28 cellular contexts compared by ENCODE assay signal in the genomic region with DNA sequence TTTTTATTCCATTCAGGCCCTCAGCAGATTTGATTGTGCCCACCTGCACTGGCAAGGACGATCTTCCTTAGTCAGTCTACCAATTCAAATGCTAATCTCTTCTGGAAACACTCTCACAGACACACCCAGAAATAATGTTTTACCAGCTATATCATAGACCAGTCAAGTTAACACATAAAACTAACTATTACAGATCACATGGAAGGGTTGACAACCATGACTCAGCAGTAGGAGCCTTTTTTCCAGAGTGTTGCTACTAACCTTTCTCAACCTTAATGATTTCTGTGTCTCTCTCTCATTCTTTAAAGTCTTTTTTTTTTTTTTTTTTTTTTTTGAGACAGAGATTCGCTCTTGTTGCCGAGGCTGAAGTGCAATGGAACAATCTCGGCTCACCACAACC.
DNase-seq lines count a peak whose midpoint lies in the region; ATAC-seq and TF ChIP-seq lines count a peak whose summit lies in the region.
"Had no signal": no experiment of that assay in that cellular context is flagged by ENCODE, and none has a peak within 500 bp of the region (broad histone marks: within the 10 kb centered on the region; RNA-seq: fewer than 3 reads in every experiment).

No MANE protein-coding gene starts in this region.

- H3K27ac ChIP-seq in RWPE2 (ENCODE audit: poor library complexity, severe bottlenecking), result no peak overlapping the region
- H3K27ac ChIP-seq: esophagus squamous epithelium, heart right ventricle, skin epidermis, suprapubic skin, upper lobe of right lung had no signal

- no peaks in the 10 kb centered on the region for H3K9me3 Mint-ChIP-seq in stimulated activated effector memory CD8-positive, alpha-beta T cell treated with anti-CD3 and anti-CD28 coated beads, Interleukin-12 subunit alpha, Interleukin-12 subunit beta, amount 100 ng/mL, for 72 hours
- H3K9me3 Mint-ChIP-seq: CD8-positive, alpha-beta memory T cell; dendritic cell treated with granulocyte-macrophage colony-stimulating factor and Interleukin-4, amounts not matched to agents 40 ng/mL and 50 ng/mL, for 4 days; natural killer cell treated with Interleukin-12 subunit alpha and Interleukin-12 subunit beta and Interleukin-15 and Interleukin-18, amount 100 ng/mL, for 72 hours had no signal

- H3K4me1 ChIP-seq in RWPE2 (ENCODE audit: insufficient read depth, poor library complexity, severe bottlenecking), result no peaks in the 10 kb centered on the region
- H3K4me1 ChIP-seq: esophagus squamous epithelium, HAP-1, suprapubic skin, upper lobe of right lung had no signal

- DNase-seq in EH (ENCODE audit: low read depth) (peak; percentile 9), RWPE2 (ENCODE audit: low spot score) (no peak), fibroblast of the aortic adventitia (ENCODE audit: low read depth) (peak; percentile 6), retinal pigment epithelial cell (ENCODE audit: low read depth) (peak; percentile 19), kidney glomerular epithelial cell (lab: John Stamatoyannopoulos, UW) (no peak), hypothalamus (lab: John Stamatoyannopoulos, UW) (no peak), 8988T (no peak)
- no peak for DNase-seq in stimulated activated effector memory CD8-positive, alpha-beta T cell treated with anti-CD3 and anti-CD28 coated beads, Interleukin-12 subunit alpha, Interleukin-12 subunit beta, amount 100 ng/mL, for 72 hours (ENCODE audit: low spot score in 2 of 2)
- DNase-seq: activated CD8-positive, alpha-beta memory T cell treated with anti-CD3 and anti-CD28 coated beads, Interleukin-2, amount 10 ng/mL, durations not matched to agents 7 days and 5 days; activated gamma-delta T cell treated with Interleukin-2 at 50 U/mL for 16 hours; activated T-cell treated with anti-CD3 and anti-CD28 coated beads, Interleukin-2, amount 50 U/mL, for 48 hours; CD8-positive, alpha-beta memory T cell; central memory CD4-positive, alpha-beta T cell; esophagus squamous epithelium; heart right ventricle; Kasumi-1; MV-4-11; NCI-H446 treated with DMSO at 0.1 percent for 48 hours; occipital lobe; stimulated activated naive CD4-positive, alpha-beta T cell; T-helper 1 cell had no signal

- no peak overlapping the region for H3K4me3 ChIP-seq in RWPE2 (ENCODE audit: severe bottlenecking)
- no peak overlapping the region for H3K4me3 ChIP-seq in fibroblast of the aortic adventitia (ENCODE audit: low read depth, low read length)
- no peak overlapping the region for H3K4me3 ChIP-seq in retinal pigment epithelial cell (ENCODE audit: low read length)
- H3K4me3 ChIP-seq: esophagus squamous epithelium, HAP-1, heart right ventricle, lung, skin epidermis, suprapubic skin, upper lobe of right lung had no signal

- H3K36me3 Mint-ChIP-seq in stimulated activated effector memory CD8-positive, alpha-beta T cell treated with anti-CD3 and anti-CD28 coated beads, Interleukin-12 subunit alpha, Interleukin-12 subunit beta, amount 100 ng/mL, for 72 hours, result no peaks in the 10 kb centered on the region
- H3K36me3 Mint-ChIP-seq: activated CD8-positive, alpha-beta memory T cell treated with anti-CD3 and anti-CD28 coated beads, Interleukin-2, amount 10 ng/mL, durations not matched to agents 7 days and 5 days; CD8-positive, alpha-beta memory T cell; natural killer cell treated with Interleukin-12 subunit alpha and Interleukin-12 subunit beta and Interleukin-15 and Interleukin-18, amount 100 ng/mL, for 72 hours had no signal

- no peak overlapping the region for H3K4me3 Mint-ChIP-seq in stimulated activated effector memory CD8-positive, alpha-beta T cell treated with anti-CD3 and anti-CD28 coated beads, Interleukin-12 subunit alpha, Interleukin-12 subunit beta, amount 100 ng/mL, for 72 hours
- H3K4me3 Mint-ChIP-seq: activated CD8-positive, alpha-beta memory T cell treated with anti-CD3 and anti-CD28 coated beads, Interleukin-2, amount 10 ng/mL, durations not matched to agents 7 days and 5 days; CD8-positive, alpha-beta memory T cell; dendritic cell treated with granulocyte-macrophage colony-stimulating factor and Interleukin-4, amounts not matched to agents 40 ng/mL and 50 ng/mL, for 4 days; natural killer cell treated with Interleukin-12 subunit alpha and Interleukin-12 subunit beta and Interleukin-15 and Interleukin-18, amount 100 ng/mL, for 72 hours had no signal

- H3K36me3 ChIP-seq in RWPE2 (ENCODE audit: low read depth), result no peaks in the 10 kb centered on the region
- H3K36me3 ChIP-seq: esophagus squamous epithelium, HAP-1, heart right ventricle, suprapubic skin, upper lobe of right lung had no signal

- H3K4me1 Mint-ChIP-seq in stimulated activated effector memory CD8-positive, alpha-beta T cell treated with anti-CD3 and anti-CD28 coated beads, Interleukin-12 subunit alpha, Interleukin-12 subunit beta, amount 100 ng/mL, for 72 hours, result no peaks in the 10 kb centered on the region
- H3K4me1 Mint-ChIP-seq: activated CD8-positive, alpha-beta memory T cell treated with anti-CD3 and anti-CD28 coated beads, Interleukin-2, amount 10 ng/mL, durations not matched to agents 7 days and 5 days; CD8-positive, alpha-beta memory T cell had no signal

- TF ChIP-seq CTCF in RWPE2 (IDR thresholded peaks at IDR 0.05; ENCODE audit: poor library complexity, severe bottlenecking) (no peak), fibroblast of the aortic adventitia (IDR thresholded peaks at IDR 0.05; ENCODE audit: insufficient read depth, low read length) (no peak), retinal pigment epithelial cell (conservative IDR thresholded peaks at IDR 0.05; ENCODE audit: low read depth, low read length) (no peak)

- no peaks in the 10 kb centered on the region for H3K9me3 ChIP-seq in RWPE2 (ENCODE audit: severe bottlenecking)
- H3K9me3 ChIP-seq: esophagus squamous epithelium, HAP-1, suprapubic skin, upper lobe of right lung had no signal

- ATAC-seq in RWPE2 (ENCODE audit: low read depth), result 0 out of 3 replicates have a peak, but pooled peaks have one; percentile 55
- ATAC-seq in stimulated activated effector memory CD8-positive, alpha-beta T cell treated with anti-CD3 and anti-CD28 coated beads, Interleukin-12 subunit alpha, Interleukin-12 subunit beta, amount 100 ng/mL, for 72 hours, result no peak
- ATAC-seq: activated CD8-positive, alpha-beta memory T cell treated with anti-CD3 and anti-CD28 coated beads, Interleukin-2, amount 10 ng/mL, durations not matched to agents 7 days and 5 days; heart right ventricle; natural killer cell treated with Interleukin-12 subunit alpha and Interleukin-12 subunit beta and Interleukin-15 and Interleukin-18, amount 100 ng/mL, for 72 hours; upper lobe of right lung had no signal

- H3K27ac Mint-ChIP-seq in stimulated activated effector memory CD8-positive, alpha-beta T cell treated with anti-CD3 and anti-CD28 coated beads, Interleukin-12 subunit alpha, Interleukin-12 subunit beta, amount 100 ng/mL, for 72 hours, result no peak overlapping the region
- H3K27ac Mint-ChIP-seq: activated CD8-positive, alpha-beta memory T cell treated with anti-CD3 and anti-CD28 coated beads, Interleukin-2, amount 10 ng/mL, durations not matched to agents 7 days and 5 days; CD8-positive, alpha-beta memory T cell; dendritic cell treated with granulocyte-macrophage colony-stimulating factor and Interleukin-4, amounts not matched to agents 40 ng/mL and 50 ng/mL, for 4 days; natural killer cell treated with Interleukin-12 subunit alpha and Interleukin-12 subunit beta and Interleukin-15 and Interleukin-18, amount 100 ng/mL, for 72 hours had no signal

- H3K27me3 ChIP-seq in RWPE2 (ENCODE audit: insufficient read depth, poor library complexity, severe bottlenecking), result no peaks in the 10 kb centered on the region
- H3K27me3 ChIP-seq: esophagus squamous epithelium, heart right ventricle, suprapubic skin, upper lobe of right lung had no signal

Comparison
In these comparisons a context has a peak if more than half of its experiments do, and no peak if none do; other contexts are left out.
1. DNase-seq: peak in EH (single experiment), fibroblast of the aortic adventitia (single experiment) and retinal pigment epithelial cell (single experiment); none in RWPE2 (single experiment), kidney glomerular epithelial cell (single experiment), stimulated activated effector memory CD8-positive, alpha-beta T cell treated with anti-CD3 and anti-CD28 coated beads, Interleukin-12 subunit alpha, Interleukin-12 subunit beta, amount 100 ng/mL, for 72 hours (0 of 2), hypothalamus (0 of 51) and 8988T (single experiment).